In genomic region chr18:23437357-23438045, GRCh38 we compare ENCODE assay signal across 8 cellular contexts. TPM values are rescaled to one million over a fixed set of nuclear protein-coding genes. Genes with fewer than 3 reads are reported as not detected.
DNase-seq lines count a peak whose midpoint lies in the region; ATAC-seq and TF ChIP-seq lines count a peak whose summit lies in the region.

No MANE protein-coding gene starts in this region.

- H3K36me3 ChIP-seq in iPS DF 6.9 (ENCODE audit: control insufficient read depth, insufficient read depth, low read length): no peaks in the 10 kb centered on the region
- no peaks in the 10 kb centered on the region for H3K36me3 ChIP-seq in sigmoid colon

- TF ChIP-seq CTCF in brain (conservative IDR thresholded peaks at IDR 0.05) (no peak), sigmoid colon (IDR thresholded peaks at IDR 0.05) (no peak)

- TF ChIP-seq POLR2A in sigmoid colon (IDR thresholded peaks at IDR 0.05): no peak

- peak; percentile 99 for ATAC-seq in HG02798 (IDR thresholded peaks at IDR 0.05; ENCODE audit: poor library complexity, unreplicated experiment)

- H3K27me3 ChIP-seq in iPS DF 6.9 (ENCODE audit: control insufficient read depth, insufficient read depth, low read length): no peaks in the 10 kb centered on the region
- no peaks in the 10 kb centered on the region for H3K27me3 ChIP-seq in sigmoid colon

- H3K4me1 ChIP-seq in iPS DF 6.9 (ENCODE audit: control insufficient read depth, insufficient read depth, low read length) (peaks cover 2% of the 10 kb centered on the region; the same call in 1 of the 2 replicates), sigmoid colon (peaks cover 0 to 14% (median 12%) of the 10 kb centered on the region in 4 donors)

- H3K4me3 ChIP-seq in iPS DF 6.9 (ENCODE audit: low read length) (peak overlapping the region; percentile 97), sigmoid colon (peak overlapping the region; percentile 66 to 79 (median 68))

- H3K27me3 Mint-ChIP-seq in brain: peaks cover 3% of the 10 kb centered on the region

- H3K36me3 Mint-ChIP-seq in brain: no peaks in the 10 kb centered on the region

- H3K27ac Mint-ChIP-seq in brain: peak overlapping the region; percentile 81 to 93 (median 86)

- H3K4me1 Mint-ChIP-seq in brain: peaks cover 21% of the 10 kb centered on the region

- H3K9me3 ChIP-seq in iPS DF 6.9 (ENCODE audit: control insufficient read depth, insufficient read depth, low read length) (no peaks in the 10 kb centered on the region), sigmoid colon (no peaks in the 10 kb centered on the region)

- DNase-seq in NCI-H2107 (lab: John Stamatoyannopoulos, UW) (peak; percentile 9), NCI-H2107 treated with DMSO at 0.1 percent for 48 hours (lab: John Stamatoyannopoulos, UW; ENCODE audit: unreplicated experiment) (no peak), NCI-H146 treated with DMSO at 0.1 percent for 48 hours (lab: John Stamatoyannopoulos, UW; ENCODE audit: unreplicated experiment) (peak; percentile 84), UCSD-AML1 (lab: John Stamatoyannopoulos, UW; ENCODE audit: unreplicated experiment) (peak; percentile 72), iPS DF 6.9 (ENCODE audit: low read depth, low spot score) (peak; percentile 37), sigmoid colon (peak; percentile 90)

- intact Hi-C loops in sigmoid colon (cut with DNase I): loop anchor here (2.0 to 5.0 kb wide), 3 partner anchors 65 to 210 kb away; partner anchors contain the start of genes NPC1 and RMC1

- peaks cover 0 to 3% (median 0%) of the 10 kb centered on the region in 5 experiments for H3K9me3 Mint-ChIP-seq in brain

- H3K4me3 Mint-ChIP-seq in brain: peak overlapping the region; percentile 95 to 98 (median 98)

- no peak for TF ChIP-seq EP300 in sigmoid colon (IDR thresholded peaks at IDR 0.05)

- no peak overlapping the region for H3K27ac ChIP-seq in iPS DF 6.9 (ENCODE audit: low read length)
- peak overlapping the region; percentile 56 to 69 (median 64) for H3K27ac ChIP-seq in sigmoid colon

- no CpG with 5 or more reads among the region's 42 CpGs for WGBS in iPS DF 6.9 (ENCODE audit: insufficient coverage, insufficient read length)
- 0% methylated on average over 42 of the region's 42 CpGs for WGBS in sigmoid colon, 2 donors

RNA-seq across cellular contexts. Expression of gene RIOK3, which starts 15.6 kb away (rescaled TPM):
- polyA plus RNA-seq in brain (ENCODE audit: insufficient read depth, low read depth, low replicate concordance): 30.8 TPM
- 10 to 100 TPM; 38.2 to 54.6 (median 45.6) TPM for total RNA-seq in sigmoid colon
- polyA plus RNA-seq in sigmoid colon: 100 to 1,000 TPM in 2 of 3 donors, 10 to 100 TPM in 1; 71.3 to 206 (median 161) TPM
